In the genomic region with DNA sequence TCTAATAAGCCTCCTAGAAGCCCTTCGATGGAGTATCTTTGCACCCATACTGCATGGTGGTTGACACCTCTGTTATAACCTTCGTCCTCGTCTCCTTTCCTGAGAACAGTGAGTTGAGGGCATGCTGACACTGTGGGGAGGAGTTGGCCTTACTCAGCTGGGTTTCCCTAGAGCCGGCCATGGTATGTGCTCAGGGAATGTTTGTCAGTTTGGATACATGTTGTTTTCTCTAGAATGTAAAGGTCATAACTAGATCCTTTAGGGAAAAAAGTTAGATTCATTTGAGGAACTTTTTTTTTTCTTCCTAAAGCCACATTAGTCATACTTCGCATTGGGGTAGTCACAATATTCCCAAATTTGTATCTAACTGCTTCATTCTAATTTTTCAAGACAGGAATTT, we compare ENCODE assay signal across 1 cellular context.
TF ChIP-seq lines count a peak whose summit lies in the region.

No MANE protein-coding gene starts in this region.

TF ChIP-seq in GM23338, 12 proteins besides CTCF, POLR2A, EP300 and RAD21 (continued from another document):
- TF ChIP-seq, protein P1, sequence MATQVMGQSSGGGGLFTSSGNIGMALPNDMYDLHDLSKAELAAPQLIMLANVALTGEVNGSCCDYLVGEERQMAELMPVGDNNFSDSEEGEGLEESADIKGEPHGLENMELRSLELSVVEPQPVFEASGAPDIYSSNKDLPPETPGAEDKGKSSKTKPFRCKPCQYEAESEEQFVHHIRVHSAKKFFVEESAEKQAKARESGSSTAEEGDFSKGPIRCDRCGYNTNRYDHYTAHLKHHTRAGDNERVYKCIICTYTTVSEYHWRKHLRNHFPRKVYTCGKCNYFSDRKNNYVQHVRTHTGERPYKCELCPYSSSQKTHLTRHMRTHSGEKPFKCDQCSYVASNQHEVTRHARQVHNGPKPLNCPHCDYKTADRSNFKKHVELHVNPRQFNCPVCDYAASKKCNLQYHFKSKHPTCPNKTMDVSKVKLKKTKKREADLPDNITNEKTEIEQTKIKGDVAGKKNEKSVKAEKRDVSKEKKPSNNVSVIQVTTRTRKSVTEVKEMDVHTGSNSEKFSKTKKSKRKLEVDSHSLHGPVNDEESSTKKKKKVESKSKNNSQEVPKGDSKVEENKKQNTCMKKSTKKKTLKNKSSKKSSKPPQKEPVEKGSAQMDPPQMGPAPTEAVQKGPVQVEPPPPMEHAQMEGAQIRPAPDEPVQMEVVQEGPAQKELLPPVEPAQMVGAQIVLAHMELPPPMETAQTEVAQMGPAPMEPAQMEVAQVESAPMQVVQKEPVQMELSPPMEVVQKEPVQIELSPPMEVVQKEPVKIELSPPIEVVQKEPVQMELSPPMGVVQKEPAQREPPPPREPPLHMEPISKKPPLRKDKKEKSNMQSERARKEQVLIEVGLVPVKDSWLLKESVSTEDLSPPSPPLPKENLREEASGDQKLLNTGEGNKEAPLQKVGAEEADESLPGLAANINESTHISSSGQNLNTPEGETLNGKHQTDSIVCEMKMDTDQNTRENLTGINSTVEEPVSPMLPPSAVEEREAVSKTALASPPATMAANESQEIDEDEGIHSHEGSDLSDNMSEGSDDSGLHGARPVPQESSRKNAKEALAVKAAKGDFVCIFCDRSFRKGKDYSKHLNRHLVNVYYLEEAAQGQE (IDR thresholded peaks at IDR 0.05; ENCODE audit: unreplicated experiment), result no peak
- no peak for TF ChIP-seq NANOG (IDR thresholded peaks at IDR 0.05; ENCODE audit: borderline replicate concordance)
- TF ChIP-seq, protein P2, sequence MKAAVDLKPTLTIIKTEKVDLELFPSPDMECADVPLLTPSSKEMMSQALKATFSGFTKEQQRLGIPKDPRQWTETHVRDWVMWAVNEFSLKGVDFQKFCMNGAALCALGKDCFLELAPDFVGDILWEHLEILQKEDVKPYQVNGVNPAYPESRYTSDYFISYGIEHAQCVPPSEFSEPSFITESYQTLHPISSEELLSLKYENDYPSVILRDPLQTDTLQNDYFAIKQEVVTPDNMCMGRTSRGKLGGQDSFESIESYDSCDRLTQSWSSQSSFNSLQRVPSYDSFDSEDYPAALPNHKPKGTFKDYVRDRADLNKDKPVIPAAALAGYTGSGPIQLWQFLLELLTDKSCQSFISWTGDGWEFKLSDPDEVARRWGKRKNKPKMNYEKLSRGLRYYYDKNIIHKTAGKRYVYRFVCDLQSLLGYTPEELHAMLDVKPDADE (IDR thresholded peaks at IDR 0.05), result no peak
